ENCODE assay signal across 11 cellular contexts in genomic region chr3:122941233-122942206, GRCh38.
DNase-seq lines count a peak whose midpoint lies in the region; ATAC-seq and TF ChIP-seq lines count a peak whose summit lies in the region.
"Had no signal": no experiment of that assay in that cellular context is flagged by ENCODE, and none has a peak within 500 bp of the region (broad histone marks: within the 10 kb centered on the region; RNA-seq: fewer than 3 reads in every experiment).

No MANE protein-coding gene starts in this region.

- DNase-seq in AG09319 (ENCODE audit: extremely low read depth, low read depth) (no peak), GM23248 (peak; percentile 34), glutamatergic neuron (no peak), transverse colon (no peak), NCI-H187 (lab: John Stamatoyannopoulos, UW) (no peak)
- peak; percentile 19 for DNase-seq in activated CD8-positive, alpha-beta T cell treated with anti-CD3 and anti-CD28 coated beads for 36 hours
- DNase-seq: activated T-cell treated with anti-CD3 and anti-CD28 coated beads, Interleukin-2, amount 50 U/mL, for 24 hours; NCI-H526 treated with DMSO at 0.1 percent for 48 hours had no signal

- peaks cover 5% of the 10 kb centered on the region for H3K27me3 Mint-ChIP-seq in activated CD8-positive, alpha-beta T cell treated with anti-CD3 and anti-CD28 coated beads for 36 hours
- peaks cover 2% of the 10 kb centered on the region for H3K27me3 Mint-ChIP-seq in glutamatergic neuron (ENCODE audit: unreplicated experiment)

- POLR2A ChIA-PET in activated CD8-positive, alpha-beta T cell treated with anti-CD3 and anti-CD28 coated beads for 36 hours (lab: Charles Lee), result no interaction called here

- no peak overlapping the region for H2AFZ ChIP-seq in GM23248

- no peaks in the 10 kb centered on the region for H3K9me2 ChIP-seq in GM23248 (ENCODE audit: insufficient read depth)

- H3K4me3 ChIP-seq in GM23248 (no peak overlapping the region), transverse colon (no peak overlapping the region)

- H3K27ac ChIP-seq in GM23248 (no peak overlapping the region), transverse colon (no peak overlapping the region)

- no peak overlapping the region for H3K9ac ChIP-seq in GM23248

- in situ Hi-C loops in GM23248 (cut with MboI) (no loop called here), transverse colon (cut with MboI; ENCODE audit: low pct_ligation_motif_present in 1 of 4, low pct_unique_long_range_greater_than_20kb in 1 of 4, low sequenced_read_pairs in 3 of 4) (loop anchor here in 2 of 4 donors (25.0 kb wide), 1 partner anchor 321 kb away; no protein-coding TSS in a partner anchor)

- H3K9me3 ChIP-seq in GM23248 (ENCODE audit: low read depth), result no peaks in the 10 kb centered on the region
- no peaks in the 10 kb centered on the region for H3K9me3 ChIP-seq in transverse colon

- H3K27ac Mint-ChIP-seq in activated CD8-positive, alpha-beta T cell treated with anti-CD3 and anti-CD28 coated beads for 36 hours, result no peak overlapping the region
- H3K27ac Mint-ChIP-seq in glutamatergic neuron (ENCODE audit: unreplicated experiment), result no peak overlapping the region
- H3K27ac Mint-ChIP-seq: activated T-cell treated with anti-CD3 and anti-CD28 coated beads, Interleukin-2, amount 50 U/mL, for 24 hours; T-helper 2 cell treated with Interferon-gamma antibody and Interleukin-4, amounts not matched to agents 5 μg/mL and 100 μg/mL, for 36 hours had no signal

- H3K36me3 ChIP-seq in GM23248 (ENCODE audit: low read depth), result no peaks in the 10 kb centered on the region
- H3K36me3 ChIP-seq in transverse colon, result no peaks in the 10 kb centered on the region

- CTCF ChIA-PET in activated CD8-positive, alpha-beta T cell treated with anti-CD3 and anti-CD28 coated beads for 36 hours (lab: Charles Lee), result interaction anchor here (1.0 to 4.2 kb wide), 12 partner anchors 16 to 548 kb away, joined by 3 to 38 read pairs (median 4); partner anchors contain the start of gene SEMA5B

- H3K27me3 ChIP-seq in GM23248 (replicated peaks; ENCODE audit: insufficient read depth), result peaks cover 10% of the 10 kb centered on the region; the same call in 1 of the 2 replicates
- H3K27me3 ChIP-seq in transverse colon, result no peaks in the 10 kb centered on the region

- H3K4me3 Mint-ChIP-seq in activated CD8-positive, alpha-beta T cell treated with anti-CD3 and anti-CD28 coated beads for 36 hours, result no peak overlapping the region
- H3K4me3 Mint-ChIP-seq in glutamatergic neuron (ENCODE audit: unreplicated experiment), result no peak overlapping the region
- H3K4me3 Mint-ChIP-seq: activated T-cell treated with anti-CD3 and anti-CD28 coated beads, Interleukin-2, amount 50 U/mL, for 24 hours; T-helper 2 cell treated with Interferon-gamma antibody and Interleukin-4, amounts not matched to agents 5 μg/mL and 100 μg/mL, for 36 hours had no signal

- ATAC-seq in activated CD8-positive, alpha-beta T cell treated with anti-CD3 and anti-CD28 coated beads for 36 hours, result no peak
- ATAC-seq in HG03095 (IDR thresholded peaks at IDR 0.05; ENCODE audit: unreplicated experiment) (no peak), HG03521 (IDR thresholded peaks at IDR 0.05; ENCODE audit: unreplicated experiment) (no peak)

- WGBS in GM23248 (ENCODE audit: low coverage in 1 of 2, low lambda C conversion rate in 2 of 2, missing lambda C conversion rate in 2 of 2), 2 experiments, result 88 to 90% methylated on average over 6 of the region's 6 CpGs
- WGBS in transverse colon (ENCODE audit: low coverage in 1 of 2), 2 donors, result 88 to 89% methylated on average over 2 to 6 of the region's 6 CpGs

- no peak for TF ChIP-seq EP300 in transverse colon (IDR thresholded peaks at IDR 0.05; ENCODE audit: low read depth)

- H4K20me1 ChIP-seq in GM23248 (ENCODE audit: insufficient read depth), result no peaks in the 10 kb centered on the region

- H3K4me1 Mint-ChIP-seq in activated CD8-positive, alpha-beta T cell treated with anti-CD3 and anti-CD28 coated beads for 36 hours (ENCODE audit: low read depth), result peaks cover 9% of the 10 kb centered on the region
- peaks cover 38% of the 10 kb centered on the region for H3K4me1 Mint-ChIP-seq in glutamatergic neuron (ENCODE audit: low read depth, unreplicated experiment)

- H3K36me3 Mint-ChIP-seq in activated CD8-positive, alpha-beta T cell treated with anti-CD3 and anti-CD28 coated beads for 36 hours (ENCODE audit: low read depth), result no peaks in the 10 kb centered on the region
- no peaks in the 10 kb centered on the region for H3K36me3 Mint-ChIP-seq in glutamatergic neuron (ENCODE audit: unreplicated experiment)

- no peaks in the 10 kb centered on the region for H3K4me1 ChIP-seq in GM23248 (ENCODE audit: insufficient read depth)
- peaks cover 0 to 5% (median 1%) of the 10 kb centered on the region in 4 donors for H3K4me1 ChIP-seq in transverse colon

- no peak overlapping the region for H3K4me2 ChIP-seq in GM23248 (ENCODE audit: unreplicated experiment)

- no peaks in the 10 kb centered on the region for H3K9me3 Mint-ChIP-seq in activated CD8-positive, alpha-beta T cell treated with anti-CD3 and anti-CD28 coated beads for 36 hours
- H3K9me3 Mint-ChIP-seq in glutamatergic neuron (ENCODE audit: unreplicated experiment), result peaks cover 2% of the 10 kb centered on the region
- H3K9me3 Mint-ChIP-seq: activated T-cell treated with anti-CD3 and anti-CD28 coated beads, Interleukin-2, amount 50 U/mL, for 24 hours; T-helper 2 cell treated with Interferon-gamma antibody and Interleukin-4, amounts not matched to agents 5 μg/mL and 100 μg/mL, for 36 hours had no signal

- intact Hi-C loops in activated CD8-positive, alpha-beta T cell treated with anti-CD3 and anti-CD28 coated beads for 36 hours (cut with micrococcal nuclease), result loop anchor here (10.0 kb wide), 1 partner anchor 83 kb away; the partner anchor contains the start of gene SEMA5B
- intact Hi-C loops in transverse colon (cut with DNase I; ENCODE audit: low total_unique reads), result loop anchor here (10.0 kb wide), 1 partner anchor 83 kb away; the partner anchor contains the start of gene SEMA5B

- no peaks in the 10 kb centered on the region for H3K79me2 ChIP-seq in GM23248 (ENCODE audit: insufficient read depth)

- H3F3A ChIP-seq in GM23248 (ENCODE audit: insufficient read depth), result no peaks in the 10 kb centered on the region

- TF ChIP-seq POLR2A in transverse colon (IDR thresholded peaks at IDR 0.05), result no peak

- peak; percentile 38 for TF ChIP-seq CTCF in AG09319 (IDR thresholded peaks at IDR 0.05; ENCODE audit: low read depth, low read length)
- TF ChIP-seq CTCF in activated CD8-positive, alpha-beta T cell treated with anti-CD3 and anti-CD28 coated beads for 36 hours (IDR thresholded peaks at IDR 0.05), result peak; percentile 23
- TF ChIP-seq CTCF in glutamatergic neuron (IDR thresholded peaks at IDR 0.05; ENCODE audit: partially characterized antibody, unreplicated experiment), result peak; percentile 48
- peak in 2 of 5 experiments; percentile 7 to 20 for TF ChIP-seq CTCF in transverse colon (IDR thresholded peaks at IDR 0.05)

Comparison
In these comparisons a context has a peak if more than half of its experiments do, and no peak if none do; other contexts are left out.
1. DNase-seq: peak in GM23248 (single experiment) and activated CD8-positive, alpha-beta T cell treated with anti-CD3 and anti-CD28 coated beads for 36 hours (single experiment); none in AG09319 (single experiment), glutamatergic neuron (single experiment), transverse colon (single experiment) and NCI-H187 (0 of 2).